Comparison of ENCODE assay signal across 21 cellular contexts in the genomic region with DNA sequence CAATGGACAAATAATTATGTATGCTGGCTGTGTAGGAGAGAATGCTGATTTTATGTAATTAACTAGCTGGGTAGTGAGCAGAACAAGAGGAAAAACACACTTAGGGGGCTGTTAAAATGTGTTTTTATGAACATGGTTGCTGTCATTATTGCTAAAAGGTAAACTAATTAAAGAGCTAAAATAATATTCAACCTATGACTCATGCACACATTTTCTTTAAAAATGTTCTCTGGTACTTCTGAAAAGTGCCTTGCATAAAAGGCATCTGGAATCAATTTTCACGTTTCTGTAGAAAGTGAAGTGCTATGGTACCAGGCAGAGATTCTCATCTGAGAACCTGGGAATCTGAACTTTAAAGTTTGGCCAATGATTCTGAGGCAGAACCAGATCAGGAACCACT.
"Had no signal": no experiment of that assay in that cellular context is flagged by ENCODE, and none has a peak within 500 bp of the region (broad histone marks: within the 10 kb centered on the region; RNA-seq: fewer than 3 reads in every experiment).

No MANE protein-coding gene starts in this region.

- ATAC-seq: activated CD8-positive, alpha-beta memory T cell treated with anti-CD3 and anti-CD28 coated beads, Interleukin-2, amount 10 ng/mL, durations not matched to agents 7 days and 5 days; activated CD8-positive, alpha-beta T cell treated with anti-CD3 and anti-CD28 coated beads for 36 hours; activated naive CD8-positive, alpha-beta T cell treated with anti-CD3 and anti-CD28 coated beads, Interleukin-2, amount 50 U/mL, for 24 hours; left ventricle myocardium superior; naive thymus-derived CD8-positive, alpha-beta T cell; sciatic nerve; stimulated activated effector memory CD8-positive, alpha-beta T cell treated with anti-CD3 and anti-CD28 coated beads, Interleukin-12 subunit alpha, Interleukin-12 subunit beta, amount 100 ng/mL, for 72 hours; stimulated activated naive CD8-positive, alpha-beta T cell treated with anti-CD3 and anti-CD28 coated beads, Interleukin-15, amount 100 ng/mL, for 72 hours had no signal

- H3K27me3 ChIP-seq: hepatocyte, neural progenitor cell, tibial artery had no signal

- DNase-seq: activated B cell treated with CpG ODN at 0.5 μM for 24 hours; activated CD4-positive, alpha-beta T cell treated with anti-CD3 and anti-CD28 coated beads, Interleukin-2, amount 10 ng/mL, durations not matched to agents 24 days and 14 days; activated CD8-positive, alpha-beta memory T cell treated with anti-CD3 and anti-CD28 coated beads, Interleukin-2, amount 10 ng/mL, durations not matched to agents 7 days and 5 days; activated CD8-positive, alpha-beta T cell treated with anti-CD3 and anti-CD28 coated beads for 36 hours; activated effector memory CD4-positive, alpha-beta T cell treated with anti-CD3 and anti-CD28 coated beads, Interleukin-2, amount 50 U/mL, for 16 hours; activated naive CD4-positive, alpha-beta T cell treated with anti-CD3 and anti-CD28 coated beads, Interleukin-2, amount 10 ng/mL, durations not matched to agents 7 days and 5 days; activated naive CD8-positive, alpha-beta T cell treated with anti-CD3 and anti-CD28 coated beads, Interleukin-2, amount 50 U/mL, for 24 hours; activated T-cell treated with anti-CD3 and anti-CD28 coated beads for 4 hours; anterior cingulate cortex; foreskin melanocyte; left ventricle myocardium superior; mammary epithelial cell; naive thymus-derived CD8-positive, alpha-beta T cell; posterior cingulate gyrus; stimulated activated CD4-positive, alpha-beta T cell treated with anti-CD3 and anti-CD28 coated beads, Interleukin-2, amount 100 ng/mL, for 24 hours; stimulated activated naive CD8-positive, alpha-beta T cell treated with anti-CD3 and anti-CD28 coated beads, Interleukin-15, amount 100 ng/mL, for 72 hours; tibial artery had no signal

- H3K9ac ChIP-seq: neural progenitor cell had no signal

- H3K27ac ChIP-seq: neural progenitor cell, tibial artery had no signal

- H3K9me3 ChIP-seq: tibial artery had no signal

- H3K4me3 ChIP-seq: hepatocyte, neural progenitor cell, tibial artery had no signal

- H3K4me1 ChIP-seq: tibial artery had no signal

- H3K36me3 ChIP-seq: neural progenitor cell, tibial artery had no signal
